In the genomic region with DNA sequence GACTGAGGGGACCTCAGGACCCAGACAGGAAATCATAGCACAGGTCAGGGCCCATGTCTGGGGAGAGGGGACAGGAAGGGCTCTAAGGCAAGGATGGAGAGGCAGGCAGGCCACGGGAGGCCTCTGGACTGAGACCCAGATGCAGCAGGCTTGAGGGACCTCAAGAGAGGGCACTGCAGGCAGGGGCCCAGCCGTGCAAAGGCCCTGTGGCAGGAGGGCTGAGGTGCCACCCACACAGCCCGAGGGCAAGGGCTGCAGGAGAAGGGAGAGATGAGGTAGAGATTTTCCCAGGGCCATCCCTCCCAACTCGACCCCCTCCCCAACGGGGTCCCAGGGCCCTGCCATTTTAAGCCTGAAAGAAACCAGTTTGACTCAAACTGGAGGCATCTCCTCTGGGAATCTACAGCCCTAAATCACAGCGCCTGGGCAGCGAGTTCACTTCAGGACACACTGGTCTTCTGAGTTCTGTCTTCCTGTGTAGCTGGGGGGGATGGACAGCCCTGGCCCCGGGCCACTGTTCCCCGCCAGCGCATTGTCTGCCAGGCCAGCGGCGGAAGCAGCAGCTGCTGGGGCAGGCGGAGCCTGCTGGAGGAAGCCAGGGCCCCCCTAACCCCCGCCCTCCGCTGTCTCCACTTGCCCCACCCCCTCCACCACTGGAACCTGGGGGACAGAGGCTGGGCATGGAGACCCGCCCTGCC, we compare ENCODE assay signal across 9 cellular contexts. TPM values are rescaled to one million over a fixed set of nuclear protein-coding genes. Genes with fewer than 3 reads are reported as not detected.
A peak's percentile ranks its signal among the peaks of the same experiment; 100 is the strongest.
DNase-seq lines count a peak whose midpoint lies in the region; ATAC-seq, FAIRE-seq and TF ChIP-seq lines count a peak whose summit lies in the region.
"Had no signal": no experiment of that assay in that cellular context is flagged by ENCODE, and none has a peak within 500 bp of the region (broad histone marks: within the 10 kb centered on the region; RNA-seq: fewer than 3 reads in every experiment).

No MANE protein-coding gene starts in this region.

- TF ChIP-seq EP300 in tibial nerve (IDR thresholded peaks at IDR 0.05): peak; percentile 76 to 80

- H3K27ac Mint-ChIP-seq in effector memory CD8-positive, alpha-beta T cell: no peak overlapping the region

- no peak overlapping the region for H3K4me3 ChIP-seq in tibial nerve

- TF ChIP-seq POLR2A in tibial nerve (IDR thresholded peaks at IDR 0.05): no peak

- FAIRE-seq in RCC 7860 (lab: Jason Lieb, UNC): peak; percentile 78

- peak; percentile 20 for ATAC-seq in effector memory CD8-positive, alpha-beta T cell (replicated peaks)

- H3K36me3 Mint-ChIP-seq in effector memory CD8-positive, alpha-beta T cell (ENCODE audit: insufficient read depth): peaks cover 17% of the 10 kb centered on the region

- no peak overlapping the region for H3K4me3 Mint-ChIP-seq in effector memory CD8-positive, alpha-beta T cell

- no peak for TF ChIP-seq CTCF in tibial nerve (IDR thresholded peaks at IDR 0.05)

- 5 to 6% methylated on average over 12 of the region's 16 CpGs for WGBS in tibial nerve, 2 donors

- no peaks in the 10 kb centered on the region for H3K27me3 ChIP-seq in tibial nerve

- H3K27me3 Mint-ChIP-seq in effector memory CD8-positive, alpha-beta T cell: peaks cover 4 to 19% of the 10 kb centered on the region in 2 donors

- peak; percentile 27 for DNase-seq in NCI-H1417 treated with DMSO at 0.1 percent for 48 hours (lab: John Stamatoyannopoulos, UW)
- DNase-seq in NCI-H1417 (lab: John Stamatoyannopoulos, UW): no peak
- peak; percentile 90 for DNase-seq in RCC 7860 (ENCODE audit: low spot score)
- no peak for DNase-seq in effector memory CD8-positive, alpha-beta T cell
- peak; percentile 92 for DNase-seq in medulla oblongata (ENCODE audit: extremely low spot score)
- peak; percentile 77 to 84 for DNase-seq in tibial nerve (ENCODE audit: low spot score in 2 of 2)
- DNase-seq in stimulated activated CD4-positive, alpha-beta T cell treated with anti-CD3 and anti-CD28 coated beads, Interleukin-4, amount 100 ng/mL, for 4 hours: no peak
- DNase-seq in T-helper 1 cell: no peak

- peaks cover 6 to 12% of the 10 kb centered on the region in 2 donors for H3K9me3 Mint-ChIP-seq in effector memory CD8-positive, alpha-beta T cell

- H3K4me1 ChIP-seq in tibial nerve: peaks cover 0 to 67% (median 40%) of the 10 kb centered on the region in 4 donors

- H3K9me3 ChIP-seq in tibial nerve: no peaks in the 10 kb centered on the region

- peak overlapping the region; percentile 60 to 83 (median 66) for H3K27ac ChIP-seq in tibial nerve
- H3K27ac ChIP-seq: C4-2B had no signal

- no peaks in the 10 kb centered on the region for H3K36me3 ChIP-seq in tibial nerve

- H3K4me1 Mint-ChIP-seq in effector memory CD8-positive, alpha-beta T cell (ENCODE audit: low read depth in 2 of 2): peaks cover 12 to 15% of the 10 kb centered on the region in 2 donors

RNA-seq across cellular contexts. Expression of gene WNT7B, which starts 20.3 kb away (rescaled TPM):
- total RNA-seq in tibial nerve: not detected

Comparison
In these comparisons a context has a peak if more than half of its experiments do, and no peak if none do; other contexts are left out.
1. DNase-seq: peak in NCI-H1417 treated with DMSO at 0.1 percent for 48 hours (single experiment), RCC 7860 (single experiment), medulla oblongata (single experiment) and tibial nerve (2 of 2); none in NCI-H1417 (0 of 3), effector memory CD8-positive, alpha-beta T cell (0 of 3), stimulated activated CD4-positive, alpha-beta T cell treated with anti-CD3 and anti-CD28 coated beads, Interleukin-4, amount 100 ng/mL, for 4 hours (0 of 2) and T-helper 1 cell (0 of 5).